8 cellular contexts compared by ENCODE assay signal in genomic region chr17:55601874-55602364, GRCh38.
DNase-seq lines count a peak whose midpoint lies in the region; ATAC-seq, FAIRE-seq and TF ChIP-seq lines count a peak whose summit lies in the region.

No MANE protein-coding gene starts in this region.

- H3K27me3 ChIP-seq in PC-3 (ENCODE audit: low read length) (peaks cover 19% of the 10 kb centered on the region), H1 (replicated peaks in 1 of 4; ENCODE audit: control insufficient read depth in 3 of 4, extremely low read depth in 1 of 4, insufficient read depth in 3 of 4, low read length in 3 of 4) (no peaks in the 10 kb centered on the region), trophoblast cell (ENCODE audit: insufficient read depth, low read length) (no peaks in the 10 kb centered on the region)

- H4K20me1 ChIP-seq in PC-3 (ENCODE audit: low read length) (no peaks in the 10 kb centered on the region), H1 (replicated peaks in 1 of 2; ENCODE audit: control insufficient read depth in 1 of 2, insufficient read depth in 2 of 2, low read length in 2 of 2) (no peaks in the 10 kb centered on the region)

- H3K4me2 ChIP-seq in PC-3 (ENCODE audit: low read length) (no peak overlapping the region), H1 (ENCODE audit: insufficient read depth in 1 of 2, low read depth in 2 of 2, low read length in 2 of 2) (peak overlapping the region; percentile 12 to 51; a peak in 3 of 4 replicates), trophoblast cell (ENCODE audit: low read length) (peak overlapping the region; percentile 46)

- H3K4me1 ChIP-seq in PC-3 (ENCODE audit: insufficient read depth, low read length), result peaks cover 5% of the 10 kb centered on the region; the same call in 1 of the 2 replicates
- peaks cover 0 to 3% (median under 1%) of the 10 kb centered on the region in 4 experiments; a peak in 3 of 7 replicates for H3K4me1 ChIP-seq in H1 (replicated peaks in 1 of 4; ENCODE audit: control insufficient read depth in 3 of 4, insufficient read depth in 4 of 4, low read length in 3 of 4)
- peaks cover 0 to 2% of the 10 kb centered on the region in 2 experiments for H3K4me1 ChIP-seq in trophoblast cell (ENCODE audit: control insufficient read depth in 1 of 2, insufficient read depth in 2 of 2, low read length in 2 of 2)

- peaks cover 21% of the 10 kb centered on the region for H3K9me3 ChIP-seq in PC-3 (ENCODE audit: low read length)
- H3K9me3 ChIP-seq in H1 (ENCODE audit: insufficient read depth in 2 of 2, low read depth in 1 of 2, low read length in 1 of 2), result no peaks in the 10 kb centered on the region
- no peaks in the 10 kb centered on the region for H3K9me3 ChIP-seq in trophoblast cell (ENCODE audit: insufficient read depth, low read depth, low read length)

- H3K14ac ChIP-seq in H1 (ENCODE audit: insufficient read length) (no peak overlapping the region), trophoblast cell (ENCODE audit: low read length) (no peak overlapping the region)

- H2AK5ac ChIP-seq in H1 (ENCODE audit: low read depth, low read length) (no peak overlapping the region), trophoblast cell (ENCODE audit: low read length) (no peak overlapping the region)

- TF ChIP-seq CTCF in PC-3 (conservative IDR thresholded peaks at IDR 0.05; ENCODE audit: low read depth, low read length) (peak; percentile 93), H1 (IDR thresholded peaks at IDR 0.05; ENCODE audit: control extremely low read depth in 1 of 3, insufficient read depth in 1 of 3, low read depth in 1 of 3, low read length in 3 of 3) (peak in 2 of 3 experiments; percentile 72 to 78; a peak in 3 of 4 replicates)

- no TSS peak for BruUV-seq in PC-3 (replicated peaks; lab: Mats Ljungman, UMichigan)

- no peaks in the 10 kb centered on the region for H3K36me3 ChIP-seq in PC-3 (ENCODE audit: low read depth, low read length)
- H3K36me3 ChIP-seq in H1 (ENCODE audit: control insufficient read depth in 2 of 4, insufficient read depth in 4 of 4, low read length in 3 of 4), result no peaks in the 10 kb centered on the region
- H3K36me3 ChIP-seq in trophoblast cell (ENCODE audit: control insufficient read depth in 1 of 2, insufficient read depth in 2 of 2, low read length in 2 of 2), result no peaks in the 10 kb centered on the region

- H4K12ac ChIP-seq in trophoblast cell (ENCODE audit: low read depth, low read length), result no peak overlapping the region

- H3K18ac ChIP-seq in H1 (ENCODE audit: extremely low read depth, low read length), result no peak overlapping the region
- H3K18ac ChIP-seq in trophoblast cell (ENCODE audit: low read length), result no peak overlapping the region

- no peak overlapping the region for H4K5ac ChIP-seq in H1 (ENCODE audit: insufficient read length, low read depth, low read length)

- no peak overlapping the region for H4K91ac ChIP-seq in H1 (replicated peaks; ENCODE audit: insufficient read length, low read length)
- no peak overlapping the region for H4K91ac ChIP-seq in trophoblast cell (ENCODE audit: low read depth, low read length)

- POLR2A ChIA-PET in PC-3 (lab: Charles Lee; ENCODE audit: unreplicated experiment) (no interaction called here), H1 (lab: Charles Lee; ENCODE audit: partially characterized antibody) (interaction anchor here (0.9 to 1.5 kb wide), 9 partner anchors 16 to 135 kb away, joined by 3 to 7 read pairs (median 4); no protein-coding TSS in a partner anchor)

- H2BK120ac ChIP-seq in H1 (replicated peaks; ENCODE audit: low read depth, low read length) (no peak overlapping the region), trophoblast cell (ENCODE audit: insufficient read depth, low read length, poor library complexity) (no peak overlapping the region)

- no peak for TF ChIP-seq EP300 in H1 (IDR thresholded peaks at IDR 0.05; ENCODE audit: borderline replicate concordance in 1 of 2, low read depth in 2 of 2, low read length in 2 of 2)

- CTCF ChIA-PET in PC-3 (lab: Charles Lee), result interaction anchor here (0.5 to 1.4 kb wide), 12 partner anchors 17 to 301 kb away, joined by 3 to 11 read pairs (median 4); partner anchors contain the start of gene PCTP
- CTCF ChIA-PET in H1 (lab: Charles Lee; ENCODE audit: partially characterized antibody), result interaction anchor here (0.6 to 7.4 kb wide), 53 partner anchors 9 to 938 kb away, joined by 3 to 79 read pairs (median 4); partner anchors contain the start of genes PCTP and TMEM100

- H2AFZ ChIP-seq in PC-3 (ENCODE audit: low read length) (no peak overlapping the region), H1 (ENCODE audit: low read length) (peak overlapping the region; percentile 71; the same call in 1 of the 2 replicates), trophoblast cell (ENCODE audit: insufficient read depth, low read length, poor library complexity) (no peak overlapping the region)

- H2BK5ac ChIP-seq in H1 (ENCODE audit: low read depth, low read length), result peak overlapping the region; percentile 83
- no peak overlapping the region for H2BK5ac ChIP-seq in trophoblast cell (ENCODE audit: low read depth, low read length, poor library complexity)

- no peak; a peak in 1 of 3 replicates for TF ChIP-seq POLR2A in H1 (IDR thresholded peaks at IDR 0.05; ENCODE audit: control extremely low read depth in 1 of 2, low read depth in 2 of 2, low read length in 2 of 2)

- H3K27ac ChIP-seq in PC-3 (ENCODE audit: low read length) (no peak overlapping the region), H1 (ENCODE audit: low read depth, low read length) (no peak overlapping the region), trophoblast cell (ENCODE audit: low read depth, low read length) (peak overlapping the region; percentile 96)

- H3F3A ChIP-seq in PC-3 (ENCODE audit: low read length, unreplicated experiment), result no peaks in the 10 kb centered on the region

- H3K4me3 ChIP-seq in PC-3 (ENCODE audit: low read length) (no peak overlapping the region), H1 (ENCODE audit: extremely low read depth in 1 of 4, insufficient read depth in 2 of 4, low read depth in 3 of 4, low read length in 4 of 4) (peak overlapping the region in 1 of 4 experiments; percentile 37; a peak in 1 of 8 replicates), trophoblast cell (ENCODE audit: low read depth, low read length) (no peak overlapping the region)

- H3K79me2 ChIP-seq in PC-3 (ENCODE audit: low read length), result no peaks in the 10 kb centered on the region
- no peaks in the 10 kb centered on the region for H3K79me2 ChIP-seq in H1 (ENCODE audit: control insufficient read depth in 1 of 2, insufficient read depth in 2 of 2, low read length in 2 of 2)
- H3K79me2 ChIP-seq in trophoblast cell (ENCODE audit: control insufficient read depth, insufficient read depth, low read length, poor library complexity), result no peaks in the 10 kb centered on the region

- H3K23ac ChIP-seq in H1 (ENCODE audit: insufficient read length) (no peak overlapping the region), trophoblast cell (ENCODE audit: low read length) (no peak overlapping the region)

- H2BK15ac ChIP-seq in H1 (ENCODE audit: low read length), result no peak overlapping the region

- intact Hi-C loops in PC-3 (cut with micrococcal nuclease), result loop anchor here (1.0 kb wide), 4 partner anchors 76 to 223 kb away; no protein-coding TSS in a partner anchor

- peak; percentile 77 to 83 for TF ChIP-seq RAD21 in H1 (IDR thresholded peaks at IDR 0.05 in 1 of 2, conservative IDR thresholded peaks at IDR 0.05 in 1 of 2; ENCODE audit: low read depth in 2 of 2, low read length in 2 of 2)

- H2BK12ac ChIP-seq in H1 (ENCODE audit: low read depth, low read length), result no peak overlapping the region; the same call in 1 of the 2 replicates
- H2BK12ac ChIP-seq in trophoblast cell (ENCODE audit: low read length), result no peak overlapping the region

- FAIRE-seq in H1 (lab: Jason Lieb, UNC) (peak; percentile 93), urothelium cell line (lab: Jason Lieb, UNC) (no peak)

- DNase-seq in SIG-M5 treated with dmso at 0.1 percent for 504 hours (lab: John Stamatoyannopoulos, UW; ENCODE audit: unreplicated experiment) (peak; percentile 58), SIG-M5 (lab: John Stamatoyannopoulos, UW) (no peak), PC-3 (peak; percentile 77), H1 (ENCODE audit: low read depth in 1 of 2, low spot score in 2 of 2) (peak; percentile 21 to 58), trophoblast cell (peak in 1 of 2 donors; percentile 39), urothelium cell line (ENCODE audit: low spot score) (no peak), NCI-H146 (lab: John Stamatoyannopoulos, UW) (no peak)

- no peak overlapping the region for H3K56ac ChIP-seq in H1 (replicated peaks; ENCODE audit: insufficient read length, low read depth, low read length)

- ATAC-seq in HG02981 (IDR thresholded peaks at IDR 0.05; ENCODE audit: unreplicated experiment), result peak; percentile 57
- ATAC-seq in PC-3, result peak; percentile 76

- no peak overlapping the region for H3K9ac ChIP-seq in PC-3 (ENCODE audit: low read length)
- H3K9ac ChIP-seq in H1 (replicated peaks in 1 of 4; ENCODE audit: extremely low read depth in 1 of 4, low read depth in 3 of 4, low read length in 3 of 4), result no peak overlapping the region; a peak in 1 of 7 replicates
- no peak overlapping the region for H3K9ac ChIP-seq in trophoblast cell (ENCODE audit: low read length)

- no peak overlapping the region for H2BK20ac ChIP-seq in H1 (ENCODE audit: low read length)

- H3K79me1 ChIP-seq in H1 (ENCODE audit: low read depth, low read length) (no peaks in the 10 kb centered on the region), trophoblast cell (ENCODE audit: low read length) (peaks cover 2% of the 10 kb centered on the region)

- H3K4ac ChIP-seq in H1 (replicated peaks; ENCODE audit: insufficient read length, low read depth, low read length), result no peak overlapping the region
- H3K4ac ChIP-seq in trophoblast cell (ENCODE audit: low read depth, low read length), result no peak overlapping the region

- no peaks in the 10 kb centered on the region for H3K9me2 ChIP-seq in PC-3 (replicated peaks; ENCODE audit: low read length)

- no peak overlapping the region for H4K8ac ChIP-seq in H1 (ENCODE audit: extremely low read depth, insufficient read depth, low read length)
- H4K8ac ChIP-seq in trophoblast cell (ENCODE audit: low read depth, low read length), result no peak overlapping the region

- peaks cover 3% of the 10 kb centered on the region; the same call in 1 of the 2 replicates for H3K23me2 ChIP-seq in H1 (ENCODE audit: low read depth, low read length)

TF ChIP-seq in H1, 55 proteins besides CTCF, POLR2A, EP300 and RAD21 (continues in another document):
- TF ChIP-seq CBX8 (IDR thresholded peaks at IDR 0.05; ENCODE audit: borderline replicate concordance, low read depth, low read length), result no peak
- TF ChIP-seq RNF2 (IDR thresholded peaks at IDR 0.05; ENCODE audit: borderline replicate concordance, low read depth, low read length, missing control alignments, poor library complexity, severe bottlenecking), result no peak
- TF ChIP-seq SIX5 (IDR thresholded peaks at IDR 0.05; ENCODE audit: low read depth, low read length), result no peak
- no peak for TF ChIP-seq MAFK (IDR thresholded peaks at IDR 0.05; ENCODE audit: low read depth, low read length)
- peak; percentile 97 for TF ChIP-seq TEAD4 (IDR thresholded peaks at IDR 0.05; ENCODE audit: low read depth, low read length)
- TF ChIP-seq GABPA (IDR thresholded peaks at IDR 0.05; ENCODE audit: borderline replicate concordance, insufficient read depth, low read length), result no peak
- peak; percentile 83 for TF ChIP-seq SP1 (IDR thresholded peaks at IDR 0.05; ENCODE audit: low read depth, low read length)
- no peak for TF ChIP-seq PHF8 (conservative IDR thresholded peaks at IDR 0.05; ENCODE audit: low read depth, low read length)

Comparison
In these comparisons a context has a peak if more than half of its experiments do, and no peak if none do; other contexts are left out.
1. DNase-seq: peak in SIG-M5 treated with dmso at 0.1 percent for 504 hours (single experiment), PC-3 (single experiment) and H1 (2 of 2); none in SIG-M5 (single experiment), urothelium cell line (single experiment) and NCI-H146 (single experiment).